ENCODE assay signal across 1 cellular context in genomic region chr13:31050486-31051400, GRCh38.
TF ChIP-seq lines count a peak whose summit lies in the region.

No MANE protein-coding gene starts in this region.

TF ChIP-seq in SK-N-SH, 30 proteins besides CTCF, POLR2A, EP300 and RAD21 (continued from another document):
- TF ChIP-seq, protein P1, sequence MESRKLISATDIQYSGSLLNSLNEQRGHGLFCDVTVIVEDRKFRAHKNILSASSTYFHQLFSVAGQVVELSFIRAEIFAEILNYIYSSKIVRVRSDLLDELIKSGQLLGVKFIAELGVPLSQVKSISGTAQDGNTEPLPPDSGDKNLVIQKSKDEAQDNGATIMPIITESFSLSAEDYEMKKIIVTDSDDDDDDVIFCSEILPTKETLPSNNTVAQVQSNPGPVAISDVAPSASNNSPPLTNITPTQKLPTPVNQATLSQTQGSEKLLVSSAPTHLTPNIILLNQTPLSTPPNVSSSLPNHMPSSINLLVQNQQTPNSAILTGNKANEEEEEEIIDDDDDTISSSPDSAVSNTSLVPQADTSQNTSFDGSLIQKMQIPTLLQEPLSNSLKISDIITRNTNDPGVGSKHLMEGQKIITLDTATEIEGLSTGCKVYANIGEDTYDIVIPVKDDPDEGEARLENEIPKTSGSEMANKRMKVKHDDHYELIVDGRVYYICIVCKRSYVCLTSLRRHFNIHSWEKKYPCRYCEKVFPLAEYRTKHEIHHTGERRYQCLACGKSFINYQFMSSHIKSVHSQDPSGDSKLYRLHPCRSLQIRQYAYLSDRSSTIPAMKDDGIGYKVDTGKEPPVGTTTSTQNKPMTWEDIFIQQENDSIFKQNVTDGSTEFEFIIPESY (IDR thresholded peaks at IDR 0.05; ENCODE audit: borderline replicate concordance, low read depth): no peak
- TF ChIP-seq TAF1 (IDR thresholded peaks at IDR 0.05; ENCODE audit: borderline replicate concordance, low read depth, low read length) (no peak), RFX5 (IDR thresholded peaks at IDR 0.05; ENCODE audit: low read length) (no peak), RCOR1 (IDR thresholded peaks at IDR 0.05; ENCODE audit: low read length) (no peak), GABPA (IDR thresholded peaks at IDR 0.05; ENCODE audit: low read depth) (no peak), JUND (IDR thresholded peaks at IDR 0.05) (no peak), TEAD4 (IDR thresholded peaks at IDR 0.05; ENCODE audit: borderline replicate concordance, insufficient read depth) (no peak), FOXJ3 (CRISPR knock-in tag; IDR thresholded peaks at IDR 0.05) (no peak), IRF3 (IDR thresholded peaks at IDR 0.05; ENCODE audit: low read depth, low read length) (no peak), GATA2 (CRISPR knock-in tag; IDR thresholded peaks at IDR 0.05) (no peak), MXI1 (IDR thresholded peaks at IDR 0.05; ENCODE audit: low read depth, low read length) (no peak), YY1 (IDR thresholded peaks at IDR 0.05; ENCODE audit: low read depth) (no peak), CHD2 (IDR thresholded peaks at IDR 0.05; ENCODE audit: low read length, partially characterized antibody) (no peak), NFIC (IDR thresholded peaks at IDR 0.05; ENCODE audit: borderline replicate concordance) (no peak), POLR2AphosphoS5 (IDR thresholded peaks at IDR 0.05; ENCODE audit: low read depth, low read length) (no peak)
- TF ChIP-seq, protein P2, sequence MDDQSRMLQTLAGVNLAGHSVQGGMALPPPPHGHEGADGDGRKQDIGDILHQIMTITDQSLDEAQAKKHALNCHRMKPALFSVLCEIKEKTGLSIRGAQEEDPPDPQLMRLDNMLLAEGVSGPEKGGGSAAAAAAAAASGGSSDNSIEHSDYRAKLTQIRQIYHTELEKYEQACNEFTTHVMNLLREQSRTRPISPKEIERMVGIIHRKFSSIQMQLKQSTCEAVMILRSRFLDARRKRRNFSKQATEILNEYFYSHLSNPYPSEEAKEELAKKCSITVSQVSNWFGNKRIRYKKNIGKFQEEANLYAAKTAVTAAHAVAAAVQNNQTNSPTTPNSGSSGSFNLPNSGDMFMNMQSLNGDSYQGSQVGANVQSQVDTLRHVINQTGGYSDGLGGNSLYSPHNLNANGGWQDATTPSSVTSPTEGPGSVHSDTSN (IDR thresholded peaks at IDR 0.05): no peak
